Comparison of ENCODE assay signal across 16 cellular contexts in the genomic region with DNA sequence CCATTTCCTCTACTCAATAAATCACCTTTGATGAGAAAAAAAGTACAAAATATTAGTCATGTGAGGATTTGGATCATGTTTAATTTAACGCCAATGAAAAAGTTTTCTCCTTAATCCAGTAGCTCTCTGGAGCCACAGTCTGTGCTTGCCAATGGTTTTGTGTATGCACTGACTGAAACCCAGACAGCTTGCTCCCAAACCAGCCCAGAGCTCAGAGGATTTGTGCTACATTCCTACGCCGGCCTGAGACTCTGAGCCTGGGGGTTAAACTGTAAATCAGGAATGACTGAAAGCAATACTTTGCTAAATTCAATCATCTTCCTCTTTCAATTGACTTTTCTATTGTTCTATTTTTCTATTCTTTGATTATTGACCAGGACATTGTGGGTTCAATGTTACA.
"Had no signal": no experiment of that assay in that cellular context is flagged by ENCODE, and none has a peak within 500 bp of the region (broad histone marks: within the 10 kb centered on the region; RNA-seq: fewer than 3 reads in every experiment).

No MANE protein-coding gene starts in this region.

- H3K36me3 ChIP-seq: esophagus muscularis mucosa, neutrophil, upper lobe of left lung had no signal

- H3K27ac ChIP-seq: esophagus muscularis mucosa, hepatocyte, neutrophil, upper lobe of left lung had no signal

- H3K79me2 ChIP-seq: hepatocyte had no signal

- ATAC-seq: activated CD8-positive, alpha-beta T cell treated with anti-CD3 and anti-CD28 coated beads for 36 hours; activated naive CD8-positive, alpha-beta T cell treated with anti-CD3 and anti-CD28 coated beads, Interleukin-2, amount 50 U/mL, for 24 hours; natural killer cell; T-cell had no signal

- H3K4me1 ChIP-seq: upper lobe of left lung had no signal

- H3K4me3 ChIP-seq: esophagus muscularis mucosa, hepatocyte, upper lobe of left lung had no signal

- H3K9me3 ChIP-seq: neutrophil, upper lobe of left lung had no signal

- H3K27me3 ChIP-seq: hepatocyte, upper lobe of left lung had no signal

- DNase-seq: activated CD4-positive, alpha-beta T cell treated with anti-CD3 and anti-CD28 coated beads, Interleukin-2, amount 10 ng/mL, durations not matched to agents 24 days and 14 days; activated CD4-positive, CD25-positive, alpha-beta regulatory T cell; activated CD8-positive, alpha-beta T cell treated with anti-CD3 and anti-CD28 coated beads for 36 hours; activated naive CD4-positive, alpha-beta T cell treated with anti-CD3 and anti-CD28 coated beads, Interleukin-2, amount 10 ng/mL, durations not matched to agents 7 days and 5 days; activated naive CD8-positive, alpha-beta T cell treated with anti-CD3 and anti-CD28 coated beads, Interleukin-2, amount 50 U/mL, for 24 hours; activated T-cell treated with anti-CD3 and anti-CD28 coated beads, Interleukin-2, amount 50 U/mL, for 24 hours; cerebellar nuclear complex; effector CD4-positive, alpha-beta T cell; natural killer cell; stimulated activated CD4-positive, alpha-beta T cell treated with anti-CD3 and anti-CD28 coated beads, Interleukin-2, amount 100 ng/mL, for 24 hours; T-cell; T-helper 9 cell; upper lobe of left lung had no signal

- H2AFZ ChIP-seq: hepatocyte had no signal

- H3K4me2 ChIP-seq: hepatocyte had no signal
